Comparison of ENCODE assay signal across 1 cellular context in the genomic region with DNA sequence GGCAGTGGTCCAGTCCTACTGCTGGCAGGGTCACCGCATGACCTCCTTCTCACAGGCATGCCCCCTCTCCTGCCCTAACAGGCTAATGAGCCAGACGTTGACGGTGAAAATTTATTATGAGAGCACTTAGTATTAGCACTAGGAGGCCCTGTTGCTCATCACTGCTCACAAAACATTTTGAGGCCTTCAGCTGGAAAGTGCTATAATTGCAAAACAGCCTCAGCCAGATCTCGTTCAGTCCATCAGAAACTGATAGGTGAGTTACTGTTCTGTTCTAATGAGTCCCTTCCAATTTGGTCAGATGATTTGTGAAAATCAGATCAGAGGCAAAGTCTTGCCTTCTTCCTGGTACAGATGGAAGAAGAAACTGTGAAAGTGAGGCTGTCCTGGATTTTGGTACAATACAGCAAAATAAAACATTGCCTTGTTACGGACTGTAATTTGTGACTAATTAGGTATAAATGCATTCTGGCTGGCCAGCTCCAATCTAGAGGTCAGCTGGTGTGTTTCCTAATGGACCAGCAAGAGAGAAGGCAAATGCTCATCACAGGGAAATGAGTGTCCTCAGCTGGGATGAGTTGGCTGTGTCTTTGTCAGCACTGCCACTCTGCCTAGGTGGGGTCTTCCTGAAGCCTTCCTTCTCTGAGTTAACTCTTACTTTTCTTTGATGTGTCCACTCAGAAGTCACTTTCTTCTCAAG.
TF ChIP-seq lines count a peak whose summit lies in the region.

No MANE protein-coding gene starts in this region.

TF ChIP-seq in IMR-90, 13 proteins besides CTCF, POLR2A, EP300 and RAD21 (continued from another document):
- TF ChIP-seq ELK1 (IDR thresholded peaks at IDR 0.05; ENCODE audit: borderline replicate concordance, low read depth, low read length) (no peak), CHD1 (IDR thresholded peaks at IDR 0.05; ENCODE audit: low read depth, low read length) (no peak), RCOR1 (IDR thresholded peaks at IDR 0.05; ENCODE audit: insufficient replicate concordance, low read length) (no peak), RFX5 (IDR thresholded peaks at IDR 0.05; ENCODE audit: low read depth, low read length) (no peak)
